Comparison of ENCODE assay signal across 8 cellular contexts in the genomic region with DNA sequence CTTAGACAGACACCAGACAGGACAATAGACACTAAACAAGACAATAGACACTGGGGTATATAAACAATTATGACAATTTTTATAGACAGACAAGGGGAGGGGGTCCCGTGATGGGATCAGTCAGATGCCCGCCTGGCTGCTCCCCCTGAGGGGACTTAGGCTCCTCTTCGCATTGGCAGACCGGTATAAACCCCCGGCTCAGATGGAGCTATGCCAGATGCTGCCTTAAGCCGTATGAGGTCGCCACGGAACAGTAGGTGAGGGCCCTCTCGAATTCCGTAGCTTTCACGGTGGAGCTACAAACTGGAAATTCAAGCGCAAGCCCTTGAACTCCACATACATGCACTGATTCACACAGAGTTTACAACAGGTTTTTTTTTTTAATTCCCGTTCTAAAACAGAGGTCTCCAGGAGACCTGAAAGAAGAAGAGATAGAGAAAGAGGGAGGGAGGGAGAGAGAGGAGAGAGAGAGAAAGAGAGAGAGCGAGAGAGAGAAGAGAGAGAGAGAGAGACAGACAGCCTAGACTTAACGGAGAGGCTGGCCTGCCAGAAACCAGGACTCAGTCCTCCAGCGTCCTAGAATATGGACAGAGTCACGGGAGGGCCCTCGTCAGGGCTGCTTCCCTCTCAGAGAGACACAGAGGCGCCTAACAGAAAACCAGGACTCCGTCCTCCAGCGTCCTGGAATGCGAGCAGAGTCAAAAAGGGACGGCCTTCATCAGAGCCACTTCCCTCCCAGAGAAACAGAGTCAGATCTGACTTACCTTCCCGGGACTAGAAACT.
A peak's percentile ranks its signal among the peaks of the same experiment; 100 is the strongest.
DNase-seq lines count a peak whose midpoint lies in the region; ATAC-seq lines count a peak whose summit lies in the region.

No MANE protein-coding gene starts in this region.

- no peaks in the 10 kb centered on the region for H3K36me3 ChIP-seq in mucosa of rectum (ENCODE audit: control insufficient read depth in 2 of 2, insufficient read depth in 2 of 2, low read length in 2 of 2)

- peak overlapping the region; percentile 58 to 71 for H3K4me3 Mint-ChIP-seq in effector memory CD8-positive, alpha-beta T cell

- peak overlapping the region in 1 of 2 donors; percentile 72 for H3K9ac ChIP-seq in mucosa of rectum (ENCODE audit: low read depth in 1 of 2, low read length in 2 of 2)

- H3K4me1 ChIP-seq in mucosa of rectum (ENCODE audit: control insufficient read depth in 2 of 2, insufficient read depth in 2 of 2, low read length in 2 of 2), result peaks cover 7 to 13% of the 10 kb centered on the region in 2 donors

- peak overlapping the region; percentile 13 to 46 for H3K4me3 ChIP-seq in mucosa of rectum (ENCODE audit: low read length in 2 of 2)

- H3K9me3 Mint-ChIP-seq in effector memory CD8-positive, alpha-beta T cell, result no peaks in the 10 kb centered on the region

- peaks cover 59 to 73% of the 10 kb centered on the region in 2 donors for H3K27me3 Mint-ChIP-seq in effector memory CD8-positive, alpha-beta T cell

- peaks cover 12 to 13% of the 10 kb centered on the region in 2 donors for H3K4me1 Mint-ChIP-seq in effector memory CD8-positive, alpha-beta T cell (ENCODE audit: low read depth in 2 of 2)

- no peak overlapping the region for H3K27ac Mint-ChIP-seq in effector memory CD8-positive, alpha-beta T cell

- DNase-seq in D341Med (ENCODE audit: low spot score), result peak; percentile 72
- DNase-seq in NCI-H82 treated with DMSO at 0.1 percent for 48 hours (lab: John Stamatoyannopoulos, UW; ENCODE audit: unreplicated experiment), result peak; percentile 72
- DNase-seq in effector memory CD8-positive, alpha-beta T cell, result no peak
- no peak for DNase-seq in activated CD8-positive, alpha-beta memory T cell treated with anti-CD3 and anti-CD28 coated beads for 24 hours
- DNase-seq in Ammon's horn (ENCODE audit: low spot score), result no peak

- ATAC-seq in effector memory CD8-positive, alpha-beta T cell (replicated peaks), result peak; percentile 55
- ATAC-seq in GM21423 (IDR thresholded peaks at IDR 0.05; ENCODE audit: unreplicated experiment) (no peak), GM19035 (IDR thresholded peaks at IDR 0.05; ENCODE audit: unreplicated experiment) (no peak)

- peaks cover 0 to 2% of the 10 kb centered on the region in 2 donors for H3K27me3 ChIP-seq in mucosa of rectum (ENCODE audit: control insufficient read depth in 2 of 2, insufficient read depth in 2 of 2, low read length in 2 of 2)

- no peaks in the 10 kb centered on the region for H3K9me3 ChIP-seq in mucosa of rectum (ENCODE audit: control insufficient read depth in 2 of 2, low read length in 2 of 2)

- H3K36me3 Mint-ChIP-seq in effector memory CD8-positive, alpha-beta T cell (ENCODE audit: insufficient read depth), result peaks cover 9% of the 10 kb centered on the region

- H3K27ac ChIP-seq in mucosa of rectum (ENCODE audit: low read depth in 2 of 2, low read length in 2 of 2), result peak overlapping the region; percentile 54 to 61

Comparison
In these comparisons a context has a peak if more than half of its experiments do, and no peak if none do; other contexts are left out.
1. DNase-seq: peak in D341Med (single experiment) and NCI-H82 treated with DMSO at 0.1 percent for 48 hours (single experiment); none in effector memory CD8-positive, alpha-beta T cell (0 of 3), activated CD8-positive, alpha-beta memory T cell treated with anti-CD3 and anti-CD28 coated beads for 24 hours (single experiment) and Ammon's horn (single experiment).